21 cellular contexts compared by ENCODE assay signal in genomic region chr7:73699370-73700069, GRCh38. TPM values are rescaled to one million over a fixed set of nuclear protein-coding genes. Genes with fewer than 3 reads are reported as not detected.
DNase-seq lines count a peak whose midpoint lies in the region; ATAC-seq, FAIRE-seq and TF ChIP-seq lines count a peak whose summit lies in the region.
"Had no signal": no experiment of that assay in that cellular context is flagged by ENCODE, and none has a peak within 500 bp of the region (broad histone marks: within the 10 kb centered on the region; RNA-seq: fewer than 3 reads in every experiment).

No MANE protein-coding gene starts in this region.

- H4K5ac ChIP-seq in H1 (ENCODE audit: insufficient read length, low read depth, low read length): no peak overlapping the region

- no peak overlapping the region for H3K9ac ChIP-seq in H1 (replicated peaks in 1 of 4; ENCODE audit: extremely low read depth in 1 of 4, low read depth in 3 of 4, low read length in 3 of 4)

- H3K27me3 ChIP-seq in H7 (ENCODE audit: control insufficient read depth, insufficient read depth, low read length): no peaks in the 10 kb centered on the region
- H3K27me3 ChIP-seq in H1 (replicated peaks in 1 of 4; ENCODE audit: control insufficient read depth in 3 of 4, extremely low read depth in 1 of 4, insufficient read depth in 3 of 4, low read length in 3 of 4): no peaks in the 10 kb centered on the region
- no peaks in the 10 kb centered on the region for H3K27me3 ChIP-seq in CD8-positive, alpha-beta memory T cell (ENCODE audit: insufficient read depth, low read length, poor library complexity, severe bottlenecking)
- H3K27me3 ChIP-seq: body of pancreas had no signal

- TF ChIP-seq POLR2A in H1 (IDR thresholded peaks at IDR 0.05; ENCODE audit: control extremely low read depth in 1 of 2, low read depth in 2 of 2, low read length in 2 of 2): 0 out of 3 replicates have a peak, but pooled peaks of 1 of the 2 experiments have one; percentile 1

- H3K27ac ChIP-seq in 22Rv1: peak overlapping the region; percentile 30; the same call in 1 of the 2 replicates
- no peak overlapping the region; the same call in 1 of the 2 replicates for H3K27ac ChIP-seq in H1 (ENCODE audit: low read depth, low read length)
- H3K27ac ChIP-seq in CD8-positive, alpha-beta memory T cell (ENCODE audit: low read depth, low read length): no peak overlapping the region
- H3K27ac ChIP-seq: body of pancreas, C4-2B had no signal

- H3K18ac ChIP-seq in H1 (ENCODE audit: extremely low read depth, low read length): no peak overlapping the region

- TF ChIP-seq CTCF in 22Rv1 (IDR thresholded peaks at IDR 0.05) (no peak), H1 (IDR thresholded peaks at IDR 0.05; ENCODE audit: control extremely low read depth in 1 of 3, insufficient read depth in 1 of 3, low read depth in 1 of 3, low read length in 3 of 3) (no peak)

- peaks cover 0 to 2% of the 10 kb centered on the region in 2 donors for H3K27me3 Mint-ChIP-seq in CD8-positive, alpha-beta memory T cell
- H3K27me3 Mint-ChIP-seq in activated CD4-positive, alpha-beta T cell treated with anti-CD3 and anti-CD28 coated beads for 36 hours: no peaks in the 10 kb centered on the region
- H3K27me3 Mint-ChIP-seq: effector memory CD8-positive, alpha-beta T cell had no signal

- H3K79me2 ChIP-seq in H1 (ENCODE audit: control insufficient read depth in 1 of 2, insufficient read depth in 2 of 2, low read length in 2 of 2): no peaks in the 10 kb centered on the region

- H3K4me1 Mint-ChIP-seq in CD8-positive, alpha-beta memory T cell: no peaks in the 10 kb centered on the region
- peaks cover 5% of the 10 kb centered on the region for H3K4me1 Mint-ChIP-seq in activated CD4-positive, alpha-beta T cell treated with anti-CD3 and anti-CD28 coated beads for 36 hours

- no peak overlapping the region for H4K8ac ChIP-seq in H1 (ENCODE audit: extremely low read depth, insufficient read depth, low read length)

- intact Hi-C loops in activated CD4-positive, alpha-beta T cell treated with anti-CD3 and anti-CD28 coated beads for 36 hours (cut with DNase I, micrococcal nuclease): no loop called here

- H2BK15ac ChIP-seq in H1 (ENCODE audit: low read length): no peak overlapping the region

- CTCF ChIA-PET in H1 (lab: Charles Lee; ENCODE audit: partially characterized antibody): interaction anchor here (0.7 to 9.7 kb wide), 10 partner anchors 12 to 177 kb away, joined by 3 to 130 read pairs (median 4); partner anchors contain the start of gene BAZ1B
- CTCF ChIA-PET in CD8-positive, alpha-beta memory T cell (lab: Charles Lee): interaction anchor here (0.9 to 1.2 kb wide), 2 partner anchors 18 to 25 kb away, joined by 3 to 4 read pairs; no protein-coding TSS in a partner anchor
- CTCF ChIA-PET in activated CD4-positive, alpha-beta T cell treated with anti-CD3 and anti-CD28 coated beads for 36 hours (lab: Charles Lee): interaction anchor here (1.7 kb wide), 1 partner anchor 25 kb away, joined by 5 read pairs; no protein-coding TSS in a partner anchor

- H2BK5ac ChIP-seq in H1 (ENCODE audit: low read depth, low read length): no peak overlapping the region

- H2AK5ac ChIP-seq in H1 (ENCODE audit: low read depth, low read length): no peak overlapping the region

- peaks cover 2% of the 10 kb centered on the region; the same call in 1 of the 2 replicates for H3K23me2 ChIP-seq in H1 (ENCODE audit: low read depth, low read length)

- H2BK120ac ChIP-seq in H1 (replicated peaks; ENCODE audit: low read depth, low read length): no peak overlapping the region

- H3K4me1 ChIP-seq in H1 (replicated peaks in 1 of 4; ENCODE audit: control insufficient read depth in 3 of 4, insufficient read depth in 4 of 4, low read length in 3 of 4): peaks cover 0 to 16% (median 11%) of the 10 kb centered on the region in 4 experiments; a peak in 6 of 7 replicates
- no peaks in the 10 kb centered on the region for H3K4me1 ChIP-seq in CD8-positive, alpha-beta memory T cell (ENCODE audit: insufficient read depth, low read length)
- H3K4me1 ChIP-seq: body of pancreas had no signal

- peak overlapping the region in 1 of 8 donors; percentile 33 for H3K27ac Mint-ChIP-seq in CD8-positive, alpha-beta memory T cell
- no peak overlapping the region for H3K27ac Mint-ChIP-seq in activated CD4-positive, alpha-beta T cell treated with anti-CD3 and anti-CD28 coated beads for 36 hours
- H3K27ac Mint-ChIP-seq: nephron had no signal

- H3K9me3 Mint-ChIP-seq in CD8-positive, alpha-beta memory T cell: no peaks in the 10 kb centered on the region
- H3K9me3 Mint-ChIP-seq in activated CD4-positive, alpha-beta T cell treated with anti-CD3 and anti-CD28 coated beads for 36 hours (ENCODE audit: low read depth): no peaks in the 10 kb centered on the region
- H3K9me3 Mint-ChIP-seq: effector memory CD8-positive, alpha-beta T cell; nephron had no signal

- no peak overlapping the region for H4K91ac ChIP-seq in H1 (replicated peaks; ENCODE audit: insufficient read length, low read length)

- H3K4me3 Mint-ChIP-seq in CD8-positive, alpha-beta memory T cell: no peak overlapping the region
- no peak overlapping the region for H3K4me3 Mint-ChIP-seq in activated CD4-positive, alpha-beta T cell treated with anti-CD3 and anti-CD28 coated beads for 36 hours
- H3K4me3 Mint-ChIP-seq: effector memory CD8-positive, alpha-beta T cell; nephron had no signal

- H3K4ac ChIP-seq in H1 (replicated peaks; ENCODE audit: insufficient read length, low read depth, low read length): no peak overlapping the region

- POLR2A ChIA-PET in H1 (lab: Charles Lee; ENCODE audit: partially characterized antibody): interaction anchor here (0.7 to 4.9 kb wide), 6 partner anchors 8 to 34 kb away, joined by 3 to 37 read pairs (median 5); partner anchors contain the start of gene STX1A
- POLR2A ChIA-PET in CD8-positive, alpha-beta memory T cell (lab: Charles Lee): no interaction called here
- POLR2A ChIA-PET in activated CD4-positive, alpha-beta T cell treated with anti-CD3 and anti-CD28 coated beads for 36 hours (lab: Charles Lee): interaction anchor here (0.6 kb wide), 1 partner anchor 11 kb away, joined by 3 read pairs; no protein-coding TSS in a partner anchor

- no peak overlapping the region for H3K23ac ChIP-seq in H1 (ENCODE audit: insufficient read length)

- H3K4me3 ChIP-seq in H7 (ENCODE audit: insufficient read depth, low read depth, low read length) (no peak overlapping the region), H1 (ENCODE audit: extremely low read depth in 1 of 4, insufficient read depth in 2 of 4, low read depth in 3 of 4, low read length in 4 of 4) (no peak overlapping the region)
- no peak overlapping the region for H3K4me3 ChIP-seq in CD8-positive, alpha-beta memory T cell (ENCODE audit: low read length)
- H3K4me3 ChIP-seq: body of pancreas had no signal

- no peaks in the 10 kb centered on the region for H3K79me1 ChIP-seq in H1 (ENCODE audit: low read depth, low read length)

- no peak overlapping the region for H3K56ac ChIP-seq in H1 (replicated peaks; ENCODE audit: insufficient read length, low read depth, low read length)

- no peak overlapping the region for H3K14ac ChIP-seq in H1 (ENCODE audit: insufficient read length)

- no peak for FAIRE-seq in H1 (lab: Jason Lieb, UNC)

- no peak overlapping the region for H2BK20ac ChIP-seq in H1 (ENCODE audit: low read length)

- WGBS in H1 (ENCODE audit: extremely low coverage in 1 of 2, insufficient coverage in 1 of 2, insufficient read length in 1 of 2, insufficient replicate concordance in 2 of 2, low coverage in 1 of 2, low lambda C conversion rate in 2 of 2, missing lambda C conversion rate in 1 of 2), 2 experiments: 88% methylated on average over 13 of the region's 15 CpGs; no CpG with 5 or more reads in 1 of the 2 experiments

- TF ChIP-seq RAD21 in H1 (IDR thresholded peaks at IDR 0.05 in 1 of 2, conservative IDR thresholded peaks at IDR 0.05 in 1 of 2; ENCODE audit: low read depth in 2 of 2, low read length in 2 of 2): no peak

- DNase-seq in H7 (peak; percentile 75), H1 (ENCODE audit: low read depth in 1 of 2, low spot score in 2 of 2) (peak in 1 of 2 experiments; percentile 45)
- no peak for DNase-seq in CD8-positive, alpha-beta memory T cell
- DNase-seq in activated CD4-positive, alpha-beta T cell treated with anti-CD3 and anti-CD28 coated beads for 36 hours: no peak
- no peak for DNase-seq in activated CD4-positive, alpha-beta T cell treated with anti-CD3 and anti-CD28 coated beads for 1 hour
- DNase-seq: ACHN; activated CD8-positive, alpha-beta memory T cell treated with anti-CD3 and anti-CD28 coated beads, Interleukin-2, amount 50 U/mL, for 48 hours; body of pancreas; effector memory CD8-positive, alpha-beta T cell; GDM1; GOT3; KBM-7; NCI-H1694; NCI-H774; SHP77 treated with DMSO at 0.1 percent for 48 hours; stimulated activated CD4-positive, alpha-beta T cell treated with anti-CD3 and anti-CD28 coated beads, Interleukin-2, amount 100 ng/mL, for 24 hours; stimulated activated naive CD4-positive, alpha-beta T cell treated with Interleukin-2 at 50 U/mL for 16 hours; T-helper 1 cell had no signal

- H3K36me3 ChIP-seq in H7 (replicated peaks; ENCODE audit: control insufficient read depth, insufficient read depth, low read length) (peaks cover 16% of the 10 kb centered on the region), H1 (ENCODE audit: control insufficient read depth in 2 of 4, insufficient read depth in 4 of 4, low read length in 3 of 4) (peaks cover 8 to 29% (median 13%) of the 10 kb centered on the region in 4 experiments; a peak in 6 of 8 replicates)
- H3K36me3 ChIP-seq in CD8-positive, alpha-beta memory T cell (ENCODE audit: insufficient read depth, low read length): peaks cover 25% of the 10 kb centered on the region

- no peak for TF ChIP-seq EP300 in H1 (IDR thresholded peaks at IDR 0.05; ENCODE audit: borderline replicate concordance in 1 of 2, low read depth in 2 of 2, low read length in 2 of 2)

- no peak for ATAC-seq in activated CD4-positive, alpha-beta T cell treated with anti-CD3 and anti-CD28 coated beads for 36 hours
- ATAC-seq: body of pancreas; effector memory CD8-positive, alpha-beta T cell had no signal

- H2BK12ac ChIP-seq in H1 (ENCODE audit: low read depth, low read length): no peak overlapping the region

- peaks cover 6 to 16% of the 10 kb centered on the region in 2 experiments for H4K20me1 ChIP-seq in H1 (replicated peaks in 1 of 2; ENCODE audit: control insufficient read depth in 1 of 2, insufficient read depth in 2 of 2, low read length in 2 of 2)

- H3K36me3 Mint-ChIP-seq in CD8-positive, alpha-beta memory T cell: peaks cover 0 to 68% (median 7%) of the 10 kb centered on the region in 3 donors
- peaks cover 47% of the 10 kb centered on the region for H3K36me3 Mint-ChIP-seq in activated CD4-positive, alpha-beta T cell treated with anti-CD3 and anti-CD28 coated beads for 36 hours (ENCODE audit: low read depth)

- H3K9me3 ChIP-seq in H1 (ENCODE audit: insufficient read depth in 2 of 2, low read depth in 1 of 2, low read length in 1 of 2): no peaks in the 10 kb centered on the region
- H3K9me3 ChIP-seq in CD8-positive, alpha-beta memory T cell (ENCODE audit: low read length): no peaks in the 10 kb centered on the region
- H3K9me3 ChIP-seq: body of pancreas had no signal

- H2AFZ ChIP-seq in H1 (ENCODE audit: low read length): no peak overlapping the region

- no peak overlapping the region for H3K4me2 ChIP-seq in H1 (ENCODE audit: insufficient read depth in 1 of 2, low read depth in 2 of 2, low read length in 2 of 2)

RNA-seq across cellular contexts. Expression of gene BUD23, which starts 16.1 kb away (rescaled TPM):
- total RNA-seq in H7 (2014; rRNA removed; shearing (Covaris generic)): 39.3 and 48.0 TPM in 2 replicates
- 72.2 and 78.4 TPM in 2 replicates for total RNA-seq in H1 (2021; fragmentation: NEBNext Ultra II Directional; extraction: Animal tissue kit (Norgen Biotek cat#: 25700))
- polyA plus RNA-seq in H1 (2011; rRNA removed): 72.3 and 76.5 TPM in 2 replicates
- polyA plus RNA-seq in H1 (2011; cell fraction: cytosol; rRNA removed): 102 TPM
- 59.5 TPM for polyA plus RNA-seq in H1 (2011; cell fraction: nucleus; rRNA removed)
- 82.5 to 105 TPM (median 96.1 TPM) in 4 replicates for polyA plus RNA-seq in H1 (2012, experiment 1 of 2)
- 78.5 TPM for polyA plus RNA-seq in H1 (2012, experiment 2 of 2)
- polyA plus RNA-seq in H1 (2013, experiment 1 of 2): 147 TPM
- 170 TPM for polyA plus RNA-seq in H1 (2013, experiment 2 of 2)
- 31.4 and 38.7 TPM in 2 replicates for polyA minus RNA-seq in H1 (2011; rRNA and poly(A)+ RNA removed)
- 22.4 TPM for polyA minus RNA-seq in H1 (2011; cell fraction: cytosol; rRNA and poly(A)+ RNA removed)
- polyA minus RNA-seq in H1 (2011; cell fraction: nucleus; rRNA and poly(A)+ RNA removed): 19.5 TPM
- 100 to 1,000 TPM; 102 to 113 TPM for total RNA-seq in CD8-positive, alpha-beta memory T cell
- polyA plus RNA-seq in CD8-positive, alpha-beta memory T cell: 130 TPM
- total RNA-seq in activated CD4-positive, alpha-beta T cell treated with anti-CD3 and anti-CD28 coated beads for 36 hours: 10 to 100 TPM; 71.4 to 95.5 TPM

RNA-seq across cellular contexts. Expression of gene DNAJC30, which starts 16.3 kb away (rescaled TPM):
- 2.4 and 2.7 TPM in 2 replicates for total RNA-seq in H7 (2014; rRNA removed; shearing (Covaris generic))
- 6.0 and 6.1 TPM in 2 replicates for total RNA-seq in H1 (2021; fragmentation: NEBNext Ultra II Directional; extraction: Animal tissue kit (Norgen Biotek cat#: 25700))
- 6.3 and 10.0 TPM in 2 replicates for polyA plus RNA-seq in H1 (2011; rRNA removed)
- 5.9 TPM for polyA plus RNA-seq in H1 (2011; cell fraction: cytosol; rRNA removed)
- polyA plus RNA-seq in H1 (2011; cell fraction: nucleus; rRNA removed): 6.7 TPM
- 3.7 to 5.1 TPM (median 4.4 TPM) in 4 replicates for polyA plus RNA-seq in H1 (2012, experiment 1 of 2)
- polyA plus RNA-seq in H1 (2012, experiment 2 of 2): 5.4 TPM
- 5.8 TPM for polyA plus RNA-seq in H1 (2013, experiment 1 of 2)
- 5.2 TPM for polyA plus RNA-seq in H1 (2013, experiment 2 of 2)
- polyA minus RNA-seq in H1 (2011; rRNA and poly(A)+ RNA removed): 3.4 and 4.4 TPM in 2 replicates
- polyA minus RNA-seq in H1 (2011; cell fraction: cytosol; rRNA and poly(A)+ RNA removed): 3.7 TPM
- 10.2 TPM for polyA minus RNA-seq in H1 (2011; cell fraction: nucleus; rRNA and poly(A)+ RNA removed)
- total RNA-seq in CD8-positive, alpha-beta memory T cell: 10 to 100 TPM; 10.9 to 12.4 TPM
- 10.0 TPM for polyA plus RNA-seq in CD8-positive, alpha-beta memory T cell
- total RNA-seq in activated CD4-positive, alpha-beta T cell treated with anti-CD3 and anti-CD28 coated beads for 36 hours: 1 to 10 TPM; 6.9 to 7.8 TPM

RNA-seq across cellular contexts. Expression of gene STX1A, which starts 19.9 kb away (rescaled TPM):
- total RNA-seq in H7 (2014; rRNA removed; shearing (Covaris generic)): 16.8 and 19.4 TPM in 2 replicates
- total RNA-seq in H1 (2021; fragmentation: NEBNext Ultra II Directional; extraction: Animal tissue kit (Norgen Biotek cat#: 25700)): 9.9 and 13.5 TPM in 2 replicates
- 17.5 and 25.9 TPM in 2 replicates for polyA plus RNA-seq in H1 (2011; rRNA removed)
- polyA plus RNA-seq in H1 (2011; cell fraction: cytosol; rRNA removed): 17.2 TPM
- 116 TPM for polyA plus RNA-seq in H1 (2011; cell fraction: nucleus; rRNA removed)
- polyA plus RNA-seq in H1 (2012, experiment 1 of 2): 14.9 to 20.1 TPM (median 18.4 TPM) in 4 replicates
- 9.2 TPM for polyA plus RNA-seq in H1 (2012, experiment 2 of 2)
- 11.4 TPM for polyA plus RNA-seq in H1 (2013, experiment 1 of 2)
- 12.0 TPM for polyA plus RNA-seq in H1 (2013, experiment 2 of 2)
- polyA minus RNA-seq in H1 (2011; rRNA and poly(A)+ RNA removed): 8.2 and 9.8 TPM in 2 replicates
- polyA minus RNA-seq in H1 (2011; cell fraction: cytosol; rRNA and poly(A)+ RNA removed): 10.2 TPM
- 14.3 TPM for polyA minus RNA-seq in H1 (2011; cell fraction: nucleus; rRNA and poly(A)+ RNA removed)
- 10 to 100 TPM; 18.4 to 18.8 TPM for total RNA-seq in CD8-positive, alpha-beta memory T cell
- polyA plus RNA-seq in CD8-positive, alpha-beta memory T cell: 1.5 TPM
- total RNA-seq in activated CD4-positive, alpha-beta T cell treated with anti-CD3 and anti-CD28 coated beads for 36 hours: 10 to 100 TPM; 16.6 to 16.8 TPM

RNA-seq across cellular contexts. Expression of gene VPS37D, which starts 31.9 kb away (rescaled TPM):
- 6.0 and 6.4 TPM in 2 replicates for total RNA-seq in H7 (2014; rRNA removed; shearing (Covaris generic))
- 3.4 and 3.8 TPM in 2 replicates for total RNA-seq in H1 (2021; fragmentation: NEBNext Ultra II Directional; extraction: Animal tissue kit (Norgen Biotek cat#: 25700))
- 5.0 and 6.9 TPM in 2 replicates for polyA plus RNA-seq in H1 (2011; rRNA removed)
- polyA plus RNA-seq in H1 (2011; cell fraction: cytosol; rRNA removed): 5.6 TPM
- 5.4 TPM for polyA plus RNA-seq in H1 (2011; cell fraction: nucleus; rRNA removed)
- polyA plus RNA-seq in H1 (2012, experiment 1 of 2): 1.8 to 3.9 TPM (median 3.5 TPM) in 4 replicates
- 3.4 TPM for polyA plus RNA-seq in H1 (2012, experiment 2 of 2)
- 2.4 TPM for polyA plus RNA-seq in H1 (2013, experiment 1 of 2)
- polyA plus RNA-seq in H1 (2013, experiment 2 of 2): 2.7 TPM
- 0.73 and 1.0 TPM in 2 replicates for polyA minus RNA-seq in H1 (2011; rRNA and poly(A)+ RNA removed)
- 2.7 TPM for polyA minus RNA-seq in H1 (2011; cell fraction: cytosol; rRNA and poly(A)+ RNA removed)
- polyA minus RNA-seq in H1 (2011; cell fraction: nucleus; rRNA and poly(A)+ RNA removed): 3.2 TPM
- under 1 TPM in 1 of 2 experiments, not detected in 1; 0.18 TPM for total RNA-seq in CD8-positive, alpha-beta memory T cell
- 0.17 TPM for polyA plus RNA-seq in CD8-positive, alpha-beta memory T cell
- under 1 TPM; 0.35 to 0.39 TPM for total RNA-seq in activated CD4-positive, alpha-beta T cell treated with anti-CD3 and anti-CD28 coated beads for 36 hours

RNA-seq across cellular contexts. Expression of gene ABHD11, which starts 39.1 kb away (rescaled TPM):
- 21.2 and 25.7 TPM in 2 replicates for total RNA-seq in H7 (2014; rRNA removed; shearing (Covaris generic))
- 19.8 and 19.9 TPM in 2 replicates for total RNA-seq in H1 (2021; fragmentation: NEBNext Ultra II Directional; extraction: Animal tissue kit (Norgen Biotek cat#: 25700))
- 42.2 and 50.5 TPM in 2 replicates for polyA plus RNA-seq in H1 (2011; rRNA removed)
- polyA plus RNA-seq in H1 (2011; cell fraction: cytosol; rRNA removed): 36.5 TPM
- polyA plus RNA-seq in H1 (2011; cell fraction: nucleus; rRNA removed): 37.8 TPM
- 14.5 to 27.1 TPM (median 22.3 TPM) in 4 replicates for polyA plus RNA-seq in H1 (2012, experiment 1 of 2)
- 19.7 TPM for polyA plus RNA-seq in H1 (2012, experiment 2 of 2)
- 9.7 TPM for polyA plus RNA-seq in H1 (2013, experiment 1 of 2)
- polyA plus RNA-seq in H1 (2013, experiment 2 of 2): 8.4 TPM
- polyA minus RNA-seq in H1 (2011; rRNA and poly(A)+ RNA removed): 11.2 and 21.4 TPM in 2 replicates
- 14.8 TPM for polyA minus RNA-seq in H1 (2011; cell fraction: cytosol; rRNA and poly(A)+ RNA removed)
- polyA minus RNA-seq in H1 (2011; cell fraction: nucleus; rRNA and poly(A)+ RNA removed): 45.5 TPM
- 10 to 100 TPM; 23.2 to 26.5 TPM for total RNA-seq in CD8-positive, alpha-beta memory T cell
- 13.1 TPM for polyA plus RNA-seq in CD8-positive, alpha-beta memory T cell
- 10 to 100 TPM; 14.4 to 17.8 TPM for total RNA-seq in activated CD4-positive, alpha-beta T cell treated with anti-CD3 and anti-CD28 coated beads for 36 hours
